In genomic region chr6:147204843-147205311, GRCh38 we compare ENCODE assay signal across 8 cellular contexts. TPM values are rescaled to one million over a fixed set of nuclear protein-coding genes. Genes with fewer than 3 reads are reported as not detected.
A peak's percentile ranks its signal among the peaks of the same experiment; 100 is the strongest.
DNase-seq lines count a peak whose midpoint lies in the region; ATAC-seq and TF ChIP-seq lines count a peak whose summit lies in the region.

No MANE protein-coding gene starts in this region.

- peaks cover 6 to 16% of the 10 kb centered on the region in 2 experiments; a peak in 3 of 4 replicates for H3K4me1 ChIP-seq in SK-N-SH (ENCODE audit: control insufficient read depth in 1 of 2, insufficient read depth in 2 of 2, low read depth in 1 of 2, low read length in 1 of 2)
- H3K4me1 ChIP-seq in skeletal muscle satellite cell (ENCODE audit: control insufficient read depth, insufficient read depth, low read length): peaks cover 25% of the 10 kb centered on the region

- no peak overlapping the region for H2AFZ ChIP-seq in SK-N-SH (ENCODE audit: low read depth)

- no peaks in the 10 kb centered on the region for H3K9me2 ChIP-seq in SK-N-SH

- H3K27ac ChIP-seq in SK-N-SH (ENCODE audit: low read depth in 2 of 2, low read length in 1 of 2): peak overlapping the region; percentile 76 to 95
- peak overlapping the region; percentile 99 for H3K27ac ChIP-seq in VCaP

- H3K79me2 ChIP-seq in SK-N-SH (ENCODE audit: insufficient read depth): peaks cover 65% of the 10 kb centered on the region

- no peak for TF ChIP-seq EP300 in SK-N-SH (IDR thresholded peaks at IDR 0.05; ENCODE audit: borderline replicate concordance in 1 of 2, low read depth in 1 of 2, low read length in 1 of 2)

- TF ChIP-seq CTCF in SK-N-SH (IDR thresholded peaks at IDR 0.05) (no peak), VCaP (conservative IDR thresholded peaks at IDR 0.05) (no peak), glutamatergic neuron (IDR thresholded peaks at IDR 0.05; ENCODE audit: partially characterized antibody, unreplicated experiment) (no peak)

- CTCF ChIA-PET in SK-N-SH (lab: Yijun Ruan, JAX): no interaction called here

- TF ChIP-seq RAD21 in SK-N-SH (IDR thresholded peaks at IDR 0.05; ENCODE audit: low read length): no peak

- H3K4me3 Mint-ChIP-seq in glutamatergic neuron (ENCODE audit: unreplicated experiment): peak overlapping the region; percentile 85

- H3K36me3 Mint-ChIP-seq in glutamatergic neuron (ENCODE audit: unreplicated experiment): no peaks in the 10 kb centered on the region

- ATAC-seq in SK-N-SH treated with all-trans-retinoic acid at 6 μM for 48 hours: no peak
- no peak for ATAC-seq in GM18858 (IDR thresholded peaks at IDR 0.05; ENCODE audit: unreplicated experiment)
- ATAC-seq in HG03095 (IDR thresholded peaks at IDR 0.05; ENCODE audit: unreplicated experiment): no peak

- H3K9ac ChIP-seq in SK-N-SH (peak overlapping the region; percentile 94), skeletal muscle satellite cell (ENCODE audit: low read depth, low read length) (peak overlapping the region; percentile 99)

- POLR2A ChIA-PET in SK-N-SH (lab: Yijun Ruan, JAX): no interaction called here

- H3K9me3 Mint-ChIP-seq in glutamatergic neuron (ENCODE audit: unreplicated experiment): peaks cover 13% of the 10 kb centered on the region

- peaks cover 2 to 10% of the 10 kb centered on the region in 2 experiments for H3K36me3 ChIP-seq in SK-N-SH (replicated peaks in 1 of 2; ENCODE audit: control insufficient read depth in 1 of 2, insufficient read depth in 2 of 2, low read length in 1 of 2)
- H3K36me3 ChIP-seq in skeletal muscle satellite cell (ENCODE audit: insufficient read depth, low read length): peaks cover 25% of the 10 kb centered on the region

- H3K4me1 Mint-ChIP-seq in glutamatergic neuron (ENCODE audit: low read depth, unreplicated experiment): peaks cover 7% of the 10 kb centered on the region

- 3% methylated on average over 11 of the region's 11 CpGs for whole genome bisulfite sequencing in SK-N-SH (ENCODE audit: low lambda C conversion rate)

- H3K4me2 ChIP-seq in SK-N-SH: peak overlapping the region; percentile 85
- H3K4me2 ChIP-seq in skeletal muscle satellite cell (ENCODE audit: low read length): peak overlapping the region; percentile 76

- H3K9me3 ChIP-seq in SK-N-SH: no peaks in the 10 kb centered on the region
- H3K9me3 ChIP-seq in skeletal muscle satellite cell (replicated peaks; ENCODE audit: low read length): no peaks in the 10 kb centered on the region

- H3K4me3 ChIP-seq in SK-N-SH (ENCODE audit: low read depth in 2 of 2, low read length in 1 of 2) (peak overlapping the region; percentile 79 to 92), skeletal muscle satellite cell (ENCODE audit: low read length) (peak overlapping the region; percentile 76)

- H3F3A ChIP-seq in SK-N-SH (replicated peaks; ENCODE audit: insufficient read depth): peaks cover 39% of the 10 kb centered on the region

- H3K27me3 Mint-ChIP-seq in glutamatergic neuron (ENCODE audit: unreplicated experiment): peaks cover 11% of the 10 kb centered on the region

- peaks cover 30% of the 10 kb centered on the region for H4K20me1 ChIP-seq in SK-N-SH (ENCODE audit: insufficient read depth)

- peak overlapping the region; percentile 95 for H3K27ac Mint-ChIP-seq in glutamatergic neuron (ENCODE audit: unreplicated experiment)

- DNase-seq in SK-N-SH (no peak), glutamatergic neuron (no peak), activated gamma-delta T cell treated with Interleukin-2 at 50 U/mL for 16 hours (no peak)

- H3K27me3 ChIP-seq in SK-N-SH (ENCODE audit: insufficient read depth) (no peaks in the 10 kb centered on the region), skeletal muscle satellite cell (ENCODE audit: control insufficient read depth, insufficient read depth, low read length) (no peaks in the 10 kb centered on the region)

TF ChIP-seq in SK-N-SH, 30 proteins besides CTCF, POLR2A, EP300 and RAD21:
- no peak for TF ChIP-seq TCF12 (IDR thresholded peaks at IDR 0.05)
- no peak for TF ChIP-seq YY1 (IDR thresholded peaks at IDR 0.05; ENCODE audit: low read depth)
- no peak for TF ChIP-seq FOXM1 (IDR thresholded peaks at IDR 0.05; ENCODE audit: low read depth)
- no peak for TF ChIP-seq ELF1 (IDR thresholded peaks at IDR 0.05)
- no peak for TF ChIP-seq RFX5 (IDR thresholded peaks at IDR 0.05; ENCODE audit: low read length)
- no peak for TF ChIP-seq TAF1 (IDR thresholded peaks at IDR 0.05; ENCODE audit: borderline replicate concordance, low read depth, low read length)
- TF ChIP-seq GATA2 (CRISPR knock-in tag; IDR thresholded peaks at IDR 0.05): no peak
- TF ChIP-seq GABPA (IDR thresholded peaks at IDR 0.05; ENCODE audit: low read depth): no peak
- TF ChIP-seq FOSL2 (IDR thresholded peaks at IDR 0.05; ENCODE audit: borderline replicate concordance, low read depth): no peak

TF ChIP-seq in SK-N-SH treated with all-trans-retinoic acid at 6 μM for 48 hours, 23 proteins besides CTCF, POLR2A, EP300 and RAD21:
- no peak for TF ChIP-seq POU6F1 (CRISPR knock-in tag; IDR thresholded peaks at IDR 0.05; ENCODE audit: borderline replicate concordance, low read depth)
- TF ChIP-seq TCF4 (CRISPR knock-in tag; IDR thresholded peaks at IDR 0.05; ENCODE audit: borderline replicate concordance): no peak
- TF ChIP-seq ZFP3 (CRISPR knock-in tag; IDR thresholded peaks at IDR 0.05): no peak
- TF ChIP-seq GLIS3 (CRISPR knock-in tag; IDR thresholded peaks at IDR 0.05): no peak
- TF ChIP-seq ZC3H10 (CRISPR knock-in tag; IDR thresholded peaks at IDR 0.05): no peak
- no peak for TF ChIP-seq ZFP30 (CRISPR knock-in tag; IDR thresholded peaks at IDR 0.05)
- no peak for TF ChIP-seq TSHZ2 (CRISPR knock-in tag; IDR thresholded peaks at IDR 0.05)
- no peak for TF ChIP-seq TOX (CRISPR knock-in tag; IDR thresholded peaks at IDR 0.05; ENCODE audit: borderline replicate concordance)
- no peak for TF ChIP-seq ZNF70 (CRISPR knock-in tag; IDR thresholded peaks at IDR 0.05)
- TF ChIP-seq BACH2 (CRISPR knock-in tag; IDR thresholded peaks at IDR 0.05; ENCODE audit: borderline replicate concordance): no peak
- TF ChIP-seq ESRRG (CRISPR knock-in tag; IDR thresholded peaks at IDR 0.05): no peak
- no peak for TF ChIP-seq ZNF565 (CRISPR knock-in tag; conservative IDR thresholded peaks at IDR 0.05; ENCODE audit: low read depth)
- no peak for TF ChIP-seq ZNF8 (CRISPR knock-in tag; IDR thresholded peaks at IDR 0.05)
TF ChIP-seq in SK-N-SH treated with all-trans-retinoic acid at 6 μM for 48 hours: peak in this region for 0.

RNA-seq across cellular contexts. Expression of gene STXBP5, which starts 0.7 kb away (rescaled TPM):
- polyA plus RNA-seq in SK-N-SH (2012; rRNA removed): 9.9 and 12.0 TPM in 2 replicates
- polyA plus RNA-seq in SK-N-SH (2012; cell fraction: cytosol; rRNA removed): 9.5 and 9.6 TPM in 2 replicates
- 24.0 and 33.9 TPM in 2 replicates for polyA plus RNA-seq in SK-N-SH (2012; cell fraction: nucleus; rRNA removed)
- 14.6 TPM for total RNA-seq in glutamatergic neuron (ENCODE audit: unreplicated experiment)
- total RNA-seq in skeletal muscle satellite cell (2012; rRNA removed): 73.6 and 112 TPM in 2 replicates
